ENCODE assay signal across 21 cellular contexts in the genomic region with DNA sequence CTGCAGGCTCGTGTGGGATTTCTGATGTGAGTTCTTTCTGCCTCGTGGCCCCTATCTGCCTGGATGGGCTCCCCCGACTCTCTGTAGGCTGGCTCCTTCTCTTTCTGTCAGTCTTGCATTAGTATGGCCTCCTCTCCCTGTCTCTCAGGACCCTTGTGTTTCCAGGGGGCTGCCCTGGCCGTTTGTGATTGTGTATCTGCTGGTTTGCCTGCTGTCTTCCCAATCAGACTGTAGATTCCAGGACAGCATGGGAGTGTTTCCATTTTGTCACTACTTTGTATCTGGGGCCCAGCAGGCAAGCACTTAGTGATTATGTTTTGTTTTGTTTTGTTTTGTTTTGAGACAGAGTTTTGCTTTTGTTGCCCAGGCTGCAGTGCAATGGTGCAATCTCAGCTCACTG.
"Had no signal": no experiment of that assay in that cellular context is flagged by ENCODE, and none has a peak within 500 bp of the region (broad histone marks: within the 10 kb centered on the region; RNA-seq: fewer than 3 reads in every experiment).

No MANE protein-coding gene starts in this region.

- H3K9me3 Mint-ChIP-seq: activated CD4-positive, alpha-beta memory T cell treated with anti-CD3 and anti-CD28 coated beads for 36 hours; activated T-helper 2 cell treated with anti-CD3 and anti-CD28 coated beads, Interferon-gamma antibody, Interleukin-2, Interleukin-4, amounts not matched to agents 10 μg/mL and 5 μg/mL and 100 μg/mL, durations not matched to agents 14 hours and 24 hours and 36 hours; central memory CD8-positive, alpha-beta T cell; naive thymus-derived CD4-positive, alpha-beta T cell; WTC11 had no signal

- H3K9me3 ChIP-seq: colonic mucosa, esophagus muscularis mucosa, gastroesophageal sphincter, heart left ventricle, left ventricle myocardium inferior, mucosa of descending colon, prostate gland, testis had no signal

- H3K27ac ChIP-seq: brain microvascular endothelial cell, esophagus muscularis mucosa, gastroesophageal sphincter, testis had no signal

- DNase-seq: activated CD4-positive, alpha-beta memory T cell treated with anti-CD3 and anti-CD28 coated beads for 36 hours; activated CD4-positive, alpha-beta T cell treated with anti-CD3 and anti-CD28 coated beads for 4 hours; activated naive CD4-positive, alpha-beta T cell treated with Interleukin-2 at 50 U/mL for 16 hours; activated T-cell treated with anti-CD3 and anti-CD28 coated beads for 4 hours; aorta; brain microvascular endothelial cell; colonic mucosa; heart left ventricle; left ventricle myocardium inferior; naive thymus-derived CD4-positive, alpha-beta T cell; stimulated activated CD4-positive, alpha-beta T cell treated with anti-CD3 and anti-CD28 coated beads, Interleukin-15, amount 100 ng/mL, for 24 hours; stimulated activated CD4-positive, alpha-beta T cell treated with anti-CD3 and anti-CD28 coated beads, Interleukin-2, amount 100 ng/mL, for 48 hours; T-helper 17 cell; testis had no signal

- H3K27me3 ChIP-seq: brain microvascular endothelial cell, colonic mucosa, esophagus muscularis mucosa, gastroesophageal sphincter, heart left ventricle, testis had no signal

- ATAC-seq: gastroesophageal sphincter; naive thymus-derived CD4-positive, alpha-beta T cell; T-helper 17 cell; WTC11 had no signal

- H3K27ac Mint-ChIP-seq: activated CD4-positive, alpha-beta memory T cell treated with anti-CD3 and anti-CD28 coated beads for 36 hours; activated T-helper 2 cell treated with anti-CD3 and anti-CD28 coated beads, Interferon-gamma antibody, Interleukin-2, Interleukin-4, amounts not matched to agents 10 μg/mL and 5 μg/mL and 100 μg/mL, durations not matched to agents 14 hours and 24 hours and 36 hours; T-helper 17 cell; WTC11 had no signal

- H3K4me3 ChIP-seq: colonic mucosa, esophagus muscularis mucosa, gastroesophageal sphincter, heart left ventricle, left ventricle myocardium inferior, mucosa of descending colon, prostate gland, testis had no signal

- H3K36me3 ChIP-seq: colonic mucosa had no signal
